In the genomic region with DNA sequence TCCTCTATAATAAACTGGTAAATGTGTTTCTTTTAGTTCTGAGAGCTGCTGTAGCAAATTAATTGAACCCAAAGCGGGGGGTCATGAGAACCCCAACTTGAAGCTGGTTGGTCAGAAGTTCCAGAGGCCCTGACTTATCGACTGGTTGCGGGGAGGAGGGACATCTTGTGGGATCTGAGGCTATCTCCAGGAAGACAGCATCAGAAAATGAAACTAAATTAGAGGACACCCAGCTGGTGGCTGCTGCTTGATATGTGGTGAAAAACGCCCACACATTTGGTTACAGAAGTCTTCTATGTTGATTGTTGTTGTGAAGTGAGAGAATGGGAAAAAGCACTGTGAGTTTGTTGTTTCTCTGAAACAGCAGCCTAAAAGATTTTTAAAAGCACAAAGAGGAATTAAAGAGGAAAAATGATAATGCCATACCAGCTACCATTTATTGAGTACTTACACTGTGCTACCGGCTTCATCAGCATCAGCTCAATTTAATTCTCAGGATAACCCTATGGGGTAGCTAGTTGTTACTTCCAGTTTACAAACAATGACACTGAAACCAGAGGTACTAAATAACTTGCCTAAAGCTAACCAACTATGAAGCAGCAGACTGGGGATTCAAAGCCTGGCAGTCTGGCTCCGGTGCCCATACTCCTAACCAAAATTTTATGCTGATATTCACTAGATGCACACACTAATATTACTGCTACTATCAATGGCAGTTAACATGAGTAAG, we compare ENCODE assay signal across 11 cellular contexts. TPM values are rescaled to one million over a fixed set of nuclear protein-coding genes. Genes with fewer than 3 reads are reported as not detected.
A peak's percentile ranks its signal among the peaks of the same experiment; 100 is the strongest.
DNase-seq lines count a peak whose midpoint lies in the region; ATAC-seq and TF ChIP-seq lines count a peak whose summit lies in the region.
"Had no signal": no experiment of that assay in that cellular context is flagged by ENCODE, and none has a peak within 500 bp of the region (broad histone marks: within the 10 kb centered on the region; RNA-seq: fewer than 3 reads in every experiment).

No MANE protein-coding gene starts in this region.

- no peak for TF ChIP-seq CTCF in CD8-positive, alpha-beta T cell (IDR thresholded peaks at IDR 0.05)
- TF ChIP-seq CTCF in brain microvascular endothelial cell (IDR thresholded peaks at IDR 0.05; ENCODE audit: low read depth, low read length, missing control alignments) = no peak

- H3K27me3 ChIP-seq in CD8-positive, alpha-beta T cell (ENCODE audit: insufficient read depth, low read length) = no peaks in the 10 kb centered on the region
- H3K27me3 ChIP-seq in brain microvascular endothelial cell (replicated peaks) = no peaks in the 10 kb centered on the region

- peak in 2 of 7 experiments; percentile 17 to 34 for DNase-seq in CD8-positive, alpha-beta T cell
- DNase-seq in brain microvascular endothelial cell (peak; percentile 25), DMS114 treated with DMSO at 0.1 percent for 48 hours (lab: John Stamatoyannopoulos, UW; ENCODE audit: unreplicated experiment) (no peak), DMS 273 treated with DMSO at 0.1 percent for 48 hours (lab: John Stamatoyannopoulos, UW) (no peak), COR-L47 (lab: John Stamatoyannopoulos, UW) (no peak), NCI-H526 treated with DMSO at 0.1 percent for 48 hours (lab: John Stamatoyannopoulos, UW) (no peak)
- DNase-seq: left cardiac atrium had no signal

- ATAC-seq in CD8-positive, alpha-beta T cell = peak; percentile 50
- peak; percentile 94 for ATAC-seq in GM19372 (IDR thresholded peaks at IDR 0.05; ENCODE audit: low read depth, unreplicated experiment)
- ATAC-seq in HG03159 (IDR thresholded peaks at IDR 0.05; ENCODE audit: unreplicated experiment) = peak; percentile 72
- ATAC-seq: left cardiac atrium had no signal

- POLR2A ChIA-PET in CD8-positive, alpha-beta T cell (lab: Charles Lee) = interaction anchor here (0.8 to 1.8 kb wide), 3 partner anchors 9 to 37 kb away, joined by 3 to 5 read pairs (median 3); no protein-coding TSS in a partner anchor

- CTCF ChIA-PET in CD8-positive, alpha-beta T cell (lab: Charles Lee) = interaction anchor here (0.8 to 3.3 kb wide), 8 partner anchors 11 to 116 kb away, joined by 3 to 12 read pairs (median 4); a partner anchor contains a TSS

- no peaks in the 10 kb centered on the region for H3K9me3 Mint-ChIP-seq in CD8-positive, alpha-beta T cell

- in situ Hi-C loops in brain microvascular endothelial cell (cut with HindIII; ENCODE audit: low pct_ligation_motif_present, low sequenced_read_pairs) = no loop called here

- intact Hi-C loops in CD8-positive, alpha-beta T cell (cut with DNase I, micrococcal nuclease) = no loop called here

- H3K36me3 Mint-ChIP-seq in CD8-positive, alpha-beta T cell = peaks cover 95% of the 10 kb centered on the region

- H3K4me3 ChIP-seq in CD8-positive, alpha-beta T cell (ENCODE audit: low read depth, low read length) = no peak overlapping the region
- H3K4me3 ChIP-seq in brain microvascular endothelial cell (ENCODE audit: low read depth, low read length) = no peak overlapping the region
- H3K4me3 ChIP-seq: SK-N-MC had no signal

- H3K9me3 ChIP-seq in CD8-positive, alpha-beta T cell (ENCODE audit: low read length) = no peaks in the 10 kb centered on the region

- H3K4me1 Mint-ChIP-seq in CD8-positive, alpha-beta T cell (ENCODE audit: low read depth) = peaks cover 66% of the 10 kb centered on the region

- H3K4me1 ChIP-seq in CD8-positive, alpha-beta T cell (ENCODE audit: insufficient read depth, low read length) = peaks cover 31% of the 10 kb centered on the region

- H3K27ac ChIP-seq in CD8-positive, alpha-beta T cell (ENCODE audit: low read depth, low read length) = no peak overlapping the region
- H3K27ac ChIP-seq in brain microvascular endothelial cell = no peak overlapping the region
- H3K27ac ChIP-seq: SK-N-MC had no signal

- peaks cover 94% of the 10 kb centered on the region for H3K36me3 ChIP-seq in CD8-positive, alpha-beta T cell (ENCODE audit: insufficient read depth, low read length)
- H3K36me3 ChIP-seq in brain microvascular endothelial cell (replicated peaks) = peaks cover 65% of the 10 kb centered on the region

- no peaks in the 10 kb centered on the region for H3K27me3 Mint-ChIP-seq in CD8-positive, alpha-beta T cell (ENCODE audit: low read depth)

- peak overlapping the region; percentile 72 for H3K27ac Mint-ChIP-seq in CD8-positive, alpha-beta T cell

- peak overlapping the region; percentile 8 for H3K4me3 Mint-ChIP-seq in CD8-positive, alpha-beta T cell

RNA-seq across cellular contexts. Expression of a gene that starts 24.3 kb away (rescaled TPM):
- 100 to 1,000 TPM; 769 to 779 TPM for total RNA-seq in CD8-positive, alpha-beta T cell

RNA-seq across cellular contexts. Expression of a gene that starts 24.4 kb away (rescaled TPM):
- total RNA-seq in CD8-positive, alpha-beta T cell = 10 to 100 TPM in 1 of 2 experiments, 1 to 10 TPM in 1; 8.4 to 13.4 TPM

RNA-seq across cellular contexts. Expression of a gene that starts 30.6 kb away (rescaled TPM):
- not detected for total RNA-seq in CD8-positive, alpha-beta T cell

RNA-seq across cellular contexts. Expression of a gene that starts 53.8 kb away (rescaled TPM):
- total RNA-seq in CD8-positive, alpha-beta T cell = under 1 TPM; 0.92 to 0.95 TPM

RNA-seq across cellular contexts. Expression of a gene that starts 59.6 kb away (rescaled TPM):
- not detected for total RNA-seq in CD8-positive, alpha-beta T cell
- total RNA-seq: bronchial epithelial cell, left cardiac atrium had no signal
